18 cellular contexts compared by ENCODE assay signal in genomic region chr6:128532827-128533226, GRCh38. TPM values are rescaled to one million over a fixed set of nuclear protein-coding genes. Genes with fewer than 3 reads are reported as not detected.
DNase-seq lines count a peak whose midpoint lies in the region; ATAC-seq and TF ChIP-seq lines count a peak whose summit lies in the region.
"Had no signal": no experiment of that assay in that cellular context is flagged by ENCODE, and none has a peak within 500 bp of the region (broad histone marks: within the 10 kb centered on the region; RNA-seq: fewer than 3 reads in every experiment).

No MANE protein-coding gene starts in this region.

- H3K4me1 Mint-ChIP-seq in stimulated activated memory B cell treated with anti-CD40 and anti-IgM and Interleukin-4, amounts not matched to agents 10 μg/mL and 1 μg/mL and 100 μg/mL, for 72 hours: no peaks in the 10 kb centered on the region

- H3K27ac Mint-ChIP-seq in stimulated activated memory B cell treated with anti-CD40 and anti-IgM and Interleukin-4, amounts not matched to agents 10 μg/mL and 1 μg/mL and 100 μg/mL, for 72 hours: no peak overlapping the region
- H3K27ac Mint-ChIP-seq: activated CD8-positive, alpha-beta T cell treated with anti-CD3 and anti-CD28 coated beads, Interleukin-2, amount 10 ng/mL, durations not matched to agents 7 days and 5 days; mesothelial cell of epicardium had no signal

- ATAC-seq in GM21717 (IDR thresholded peaks at IDR 0.05; ENCODE audit: unreplicated experiment): peak; percentile 55
- no peak for ATAC-seq in stimulated activated memory B cell treated with anti-CD40 and anti-IgM and Interleukin-4, amounts not matched to agents 10 μg/mL and 1 μg/mL and 100 μg/mL, for 72 hours
- ATAC-seq: activated CD8-positive, alpha-beta T cell treated with anti-CD3 and anti-CD28 coated beads, Interleukin-2, amount 10 ng/mL, durations not matched to agents 7 days and 5 days; right lobe of liver had no signal

- no peak overlapping the region for H3K4me3 Mint-ChIP-seq in stimulated activated memory B cell treated with anti-CD40 and anti-IgM and Interleukin-4, amounts not matched to agents 10 μg/mL and 1 μg/mL and 100 μg/mL, for 72 hours
- H3K4me3 Mint-ChIP-seq: activated CD8-positive, alpha-beta T cell treated with anti-CD3 and anti-CD28 coated beads, Interleukin-2, amount 10 ng/mL, durations not matched to agents 7 days and 5 days; mesothelial cell of epicardium had no signal

- H3K4me3 ChIP-seq in fibroblast of mammary gland (ENCODE audit: control insufficient read depth, low read depth, low read length): no peak overlapping the region
- H3K4me3 ChIP-seq: BLaER1, right lobe of liver, thoracic aorta had no signal

- no peak for TF ChIP-seq CTCF in fibroblast of mammary gland (conservative IDR thresholded peaks at IDR 0.05; ENCODE audit: control insufficient read depth, insufficient read depth, low read depth, low read length)

- H3K36me3 Mint-ChIP-seq in stimulated activated memory B cell treated with anti-CD40 and anti-IgM and Interleukin-4, amounts not matched to agents 10 μg/mL and 1 μg/mL and 100 μg/mL, for 72 hours: no peaks in the 10 kb centered on the region
- H3K36me3 Mint-ChIP-seq: mesothelial cell of epicardium had no signal

- no peaks in the 10 kb centered on the region for H3K9me3 Mint-ChIP-seq in stimulated activated memory B cell treated with anti-CD40 and anti-IgM and Interleukin-4, amounts not matched to agents 10 μg/mL and 1 μg/mL and 100 μg/mL, for 72 hours
- H3K9me3 Mint-ChIP-seq: mesothelial cell of epicardium had no signal

- no peaks in the 10 kb centered on the region for H3K27me3 Mint-ChIP-seq in stimulated activated memory B cell treated with anti-CD40 and anti-IgM and Interleukin-4, amounts not matched to agents 10 μg/mL and 1 μg/mL and 100 μg/mL, for 72 hours

- peak; percentile 61 for DNase-seq in ELR (ENCODE audit: low read depth)
- DNase-seq in M059J (ENCODE audit: low read depth): peak; percentile 71
- DNase-seq in fibroblast of mammary gland (ENCODE audit: low read depth): peak; percentile 51
- no peak for DNase-seq in activated CD4-positive, CD25-positive, alpha-beta regulatory T cell treated with anti-CD3 and anti-CD28 coated beads, Interleukin-2, amount 50 U/mL, for 72 hours
- DNase-seq in GM19238 (ENCODE audit: insufficient read length, low spot score): no peak
- DNase-seq in NCI-H2107 (lab: John Stamatoyannopoulos, UW): no peak
- DNase-seq: activated CD8-positive, alpha-beta T cell treated with anti-CD3 and anti-CD28 coated beads, Interleukin-2, amount 10 ng/mL, durations not matched to agents 7 days and 5 days; activated effector memory CD4-positive, alpha-beta T cell treated with Interleukin-2 at 50 U/mL for 16 hours; amniotic stem cell; DMS53; islet precursor cell; right lobe of liver; stimulated activated CD4-positive, alpha-beta T cell treated with anti-CD3 and anti-CD28 coated beads, Interleukin-1b, Interleukin-23, amount 100 ng/mL, for 48 hours had no signal

RNA-seq across cellular contexts. Expression of gene PTPRK, which starts 12.4 kb away (rescaled TPM):
- 50.9 and 71.7 TPM in 2 replicates for total RNA-seq in M059J (2014; rRNA removed; shearing (Covaris generic))

Comparison
In these comparisons a context has a peak if more than half of its experiments do, and no peak if none do; other contexts are left out.
1. DNase-seq: peak in ELR (single experiment), M059J (single experiment) and fibroblast of mammary gland (single experiment); none in activated CD4-positive, CD25-positive, alpha-beta regulatory T cell treated with anti-CD3 and anti-CD28 coated beads, Interleukin-2, amount 50 U/mL, for 72 hours (single experiment), GM19238 (single experiment) and NCI-H2107 (single experiment).